9 cellular contexts compared by ENCODE assay signal in the genomic region with DNA sequence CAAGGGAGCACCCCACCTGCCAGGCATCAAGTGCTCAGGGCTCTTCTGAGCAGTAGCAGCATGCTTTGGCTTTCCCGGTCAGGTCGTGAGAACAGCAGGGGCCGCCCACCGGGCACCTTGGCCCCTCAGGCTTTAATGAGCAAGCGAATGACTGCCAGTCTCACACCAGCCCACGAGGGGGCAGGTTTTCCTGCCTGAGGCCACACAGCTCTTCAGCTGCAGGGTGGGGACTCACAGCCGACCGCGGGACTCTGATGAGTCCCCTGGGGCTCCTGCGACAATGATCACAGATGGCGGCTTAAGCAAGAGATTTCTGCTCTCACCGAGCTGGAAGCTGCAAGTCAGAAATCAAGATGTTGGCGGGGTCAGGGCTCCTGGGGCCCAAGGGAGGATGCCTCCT. TPM values are rescaled to one million over a fixed set of nuclear protein-coding genes. Genes with fewer than 3 reads are reported as not detected.
A peak's percentile ranks its signal among the peaks of the same experiment; 100 is the strongest.
DNase-seq lines count a peak whose midpoint lies in the region; ATAC-seq, FAIRE-seq and TF ChIP-seq lines count a peak whose summit lies in the region.
"Had no signal": no experiment of that assay in that cellular context is flagged by ENCODE, and none has a peak within 500 bp of the region (broad histone marks: within the 10 kb centered on the region; RNA-seq: fewer than 3 reads in every experiment).

No MANE protein-coding gene starts in this region.

- no peak for FAIRE-seq in bronchial epithelial cell (lab: Jason Lieb, UNC)
- FAIRE-seq in pancreas (lab: Jason Lieb, UNC) = no peak

- peak; percentile 57 for TF ChIP-seq CTCF in bronchial epithelial cell (IDR thresholded peaks at IDR 0.05; ENCODE audit: insufficient read depth, low read length, severe bottlenecking)
- TF ChIP-seq CTCF in pancreas (IDR thresholded peaks at IDR 0.05) = peak in 3 of 4 donors; percentile 10 to 17 (median 17)

- no peak overlapping the region for H3K27ac ChIP-seq in pancreas

- 2 to 5% methylated on average over 13 of the region's 13 CpGs for WGBS in pancreas, 2 donors

- peak; percentile 51 for DNase-seq in Right ventricle myocardium superior
- DNase-seq in cardiac septum (ENCODE audit: low spot score) = no peak
- DNase-seq in NCI-H2107 (lab: John Stamatoyannopoulos, UW) = peak; percentile 85
- DNase-seq in bronchial epithelial cell (ENCODE audit: low read depth) = no peak
- no peak for DNase-seq in pancreas
- no peak for DNase-seq in T-helper 9 cell
- DNase-seq: activated naive CD8-positive, alpha-beta T cell treated with anti-CD3 and anti-CD28 coated beads, Interleukin-2, amount 10 ng/mL, durations not matched to agents 7 days and 5 days had no signal

- H3K36me3 ChIP-seq in bronchial epithelial cell (ENCODE audit: control insufficient read depth, insufficient read depth, low read length) = no peaks in the 10 kb centered on the region
- no peaks in the 10 kb centered on the region for H3K36me3 ChIP-seq in pancreas

- no peaks in the 10 kb centered on the region for H3K9me3 ChIP-seq in pancreas

- H3K27me3 ChIP-seq in bronchial epithelial cell (ENCODE audit: control insufficient read depth, insufficient read depth, low read length) (peaks cover 21% of the 10 kb centered on the region), pancreas (no peaks in the 10 kb centered on the region)

- no peaks in the 10 kb centered on the region for H3K4me1 ChIP-seq in pancreas

- no peak overlapping the region for H3K4me3 ChIP-seq in bronchial epithelial cell (ENCODE audit: low read depth, low read length)
- H3K4me3 ChIP-seq in pancreas = no peak overlapping the region

- peak; percentile 53 for ATAC-seq in Right ventricle myocardium superior (ENCODE audit: poor library complexity)
- ATAC-seq in pancreas = peak in 2 of 4 donors; percentile 35 to 49
- ATAC-seq in GM19351 (IDR thresholded peaks at IDR 0.05; ENCODE audit: unreplicated experiment) = no peak
- no peak for ATAC-seq in GM18868 (IDR thresholded peaks at IDR 0.05; ENCODE audit: unreplicated experiment)

- intact Hi-C loops in Right ventricle myocardium superior (cut with DNase I) = no loop called here
- intact Hi-C loops in cardiac septum (cut with DNase I) = no loop called here
- intact Hi-C loops in pancreas (cut with DNase I) = no loop called here

RNA-seq across cellular contexts. Expression of a gene that starts 14.3 kb away (rescaled TPM):
- total RNA-seq in Right ventricle myocardium superior (not detected), cardiac septum (not detected), bronchial epithelial cell (under 0.01 TPM in 1 of 2 replicates, not detected in the other), pancreas (under 1 TPM in 4 of 6 donors, not detected in 2; 0.06 to 0.28 (median 0.13) TPM)
- polyA plus RNA-seq in pancreas = under 1 TPM in 1 of 2 donors, not detected in 1; 0.07 TPM
- total RNA-seq: activated naive CD8-positive, alpha-beta T cell treated with anti-CD3 and anti-CD28 coated beads, Interleukin-2, amount 10 ng/mL, durations not matched to agents 7 days and 5 days had no signal

RNA-seq across cellular contexts. Expression of a gene that starts 43.0 kb away (rescaled TPM):
- total RNA-seq in Right ventricle myocardium superior (7.3 TPM), cardiac septum (11.8 TPM), bronchial epithelial cell (18.2 and 22.7 TPM in 2 replicates), pancreas (10 to 100 TPM in 4 of 6 donors, 1 to 10 TPM in 2; 7.7 to 13.3 (median 12.1) TPM)
- polyA plus RNA-seq in pancreas = 10 to 100 TPM; 24.2 to 27.8 TPM

RNA-seq across cellular contexts. Expression of a gene that starts 57.0 kb away (rescaled TPM):
- total RNA-seq in Right ventricle myocardium superior (not detected), cardiac septum (not detected), bronchial epithelial cell (not detected in 2 replicates), pancreas (not detected)
- polyA plus RNA-seq in pancreas = not detected
- total RNA-seq: activated naive CD8-positive, alpha-beta T cell treated with anti-CD3 and anti-CD28 coated beads, Interleukin-2, amount 10 ng/mL, durations not matched to agents 7 days and 5 days had no signal

Comparison
In these comparisons a context has a peak if more than half of its experiments do, and no peak if none do; other contexts are left out.
1. DNase-seq: peak in Right ventricle myocardium superior (single experiment) and NCI-H2107 (single experiment); none in cardiac septum (single experiment), bronchial epithelial cell (single experiment), pancreas (0 of 6) and T-helper 9 cell (single experiment).